10 cellular contexts compared by ENCODE assay signal in the genomic region with DNA sequence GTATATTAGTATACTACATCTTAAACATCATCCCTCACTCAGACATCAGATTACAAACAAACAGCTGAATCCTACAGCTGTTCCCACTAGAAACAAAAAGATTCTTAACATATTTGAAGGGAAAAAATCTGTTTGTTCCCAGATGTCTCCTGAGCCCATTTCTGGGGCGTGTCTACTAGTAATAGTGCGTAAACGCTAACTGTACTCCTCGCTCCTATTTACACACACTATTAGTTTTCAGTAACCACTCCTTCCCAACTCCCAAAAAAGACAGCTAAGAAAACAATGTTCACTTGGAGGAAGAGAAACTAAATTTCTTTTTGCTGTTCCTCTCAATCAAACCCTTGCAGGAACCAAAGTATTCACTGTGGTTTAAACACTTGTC.
DNase-seq lines count a peak whose midpoint lies in the region; ATAC-seq and TF ChIP-seq lines count a peak whose summit lies in the region.
"Had no signal": no experiment of that assay in that cellular context is flagged by ENCODE, and none has a peak within 500 bp of the region (broad histone marks: within the 10 kb centered on the region; RNA-seq: fewer than 3 reads in every experiment).

No MANE protein-coding gene starts in this region.

- H3K9me3 ChIP-seq in AG04450 (ENCODE audit: control insufficient read depth, insufficient read depth, low read length): no peaks in the 10 kb centered on the region
- H3K9me3 ChIP-seq in CD8-positive, alpha-beta T cell (ENCODE audit: low read length): no peaks in the 10 kb centered on the region
- peaks cover 0 to 7% of the 10 kb centered on the region in 2 donors for H3K9me3 ChIP-seq in ascending aorta

- intact Hi-C loops in CD8-positive, alpha-beta T cell (cut with DNase I, micrococcal nuclease): loop anchor here (2.0 to 5.0 kb wide), 5 partner anchors 46 to 236 kb away; no protein-coding TSS in a partner anchor
- intact Hi-C loops in ascending aorta (cut with DNase I): loop anchor here (5.0 kb wide), 2 partner anchors 39 to 81 kb away; no protein-coding TSS in a partner anchor

- H3K4me1 Mint-ChIP-seq in CD8-positive, alpha-beta T cell (ENCODE audit: low read depth): peaks cover 79% of the 10 kb centered on the region
- H3K4me1 Mint-ChIP-seq in naive B cell: peaks cover 63 to 82% (median 69%) of the 10 kb centered on the region in 3 donors

- H3K36me3 ChIP-seq in CD8-positive, alpha-beta T cell (ENCODE audit: insufficient read depth, low read length): no peaks in the 10 kb centered on the region
- no peaks in the 10 kb centered on the region for H3K36me3 ChIP-seq in ascending aorta

- no peaks in the 10 kb centered on the region for H3K27me3 Mint-ChIP-seq in CD8-positive, alpha-beta T cell (ENCODE audit: low read depth)
- no peaks in the 10 kb centered on the region for H3K27me3 Mint-ChIP-seq in naive B cell

- H3K36me3 Mint-ChIP-seq in CD8-positive, alpha-beta T cell: peaks cover 7% of the 10 kb centered on the region
- peaks cover 19 to 29% of the 10 kb centered on the region in 2 donors for H3K36me3 Mint-ChIP-seq in naive B cell

- H3K27ac Mint-ChIP-seq in CD8-positive, alpha-beta T cell: peak overlapping the region; percentile 94
- H3K27ac Mint-ChIP-seq in naive B cell: peak overlapping the region; percentile 82 to 96 (median 94)

- POLR2A ChIA-PET in AG04450 (lab: Yijun Ruan, JAX): interaction anchor here (1.0 to 1.7 kb wide), 6 partner anchors 16 to 201 kb away, joined by 3 to 16 read pairs (median 4); no protein-coding TSS in a partner anchor
- POLR2A ChIA-PET in CD8-positive, alpha-beta T cell (lab: Charles Lee): interaction anchor here (0.7 to 1.3 kb wide), 5 partner anchors 8 to 106 kb away, joined by 3 read pairs; no protein-coding TSS in a partner anchor

- H3K4me3 ChIP-seq in AG04450 (ENCODE audit: low read depth, low read length) (no peak overlapping the region), ascending aorta (peak overlapping the region; percentile 7 to 26)
- no peak overlapping the region for H3K4me3 ChIP-seq in CD8-positive, alpha-beta T cell (ENCODE audit: low read depth, low read length)

- H3K27me3 ChIP-seq in AG04450 (ENCODE audit: control insufficient read depth, insufficient read depth, low read length) (no peaks in the 10 kb centered on the region), ascending aorta (no peaks in the 10 kb centered on the region)
- H3K27me3 ChIP-seq in CD8-positive, alpha-beta T cell (ENCODE audit: insufficient read depth, low read length): no peaks in the 10 kb centered on the region

- no peak for ATAC-seq in CD8-positive, alpha-beta T cell
- peak in 1 of 2 donors; percentile 15 for ATAC-seq in naive B cell (ENCODE audit: low read depth in 2 of 2)
- no peak for ATAC-seq in HG02938 (IDR thresholded peaks at IDR 0.05; ENCODE audit: unreplicated experiment)

- H3K27ac ChIP-seq in AG04450 (ENCODE audit: low read depth, low read length) (no peak overlapping the region), ascending aorta (peak overlapping the region; percentile 74 to 80)
- peak overlapping the region; percentile 25 for H3K27ac ChIP-seq in CD8-positive, alpha-beta T cell (ENCODE audit: low read depth, low read length)

- peaks cover 64% of the 10 kb centered on the region for H3K4me1 ChIP-seq in CD8-positive, alpha-beta T cell (ENCODE audit: insufficient read depth, low read length)
- peaks cover 0 to 16% of the 10 kb centered on the region in 2 donors for H3K4me1 ChIP-seq in ascending aorta

- peak overlapping the region; percentile 70 for H3K4me3 Mint-ChIP-seq in CD8-positive, alpha-beta T cell
- peak overlapping the region; percentile 57 to 83 (median 74) for H3K4me3 Mint-ChIP-seq in naive B cell

- CTCF ChIA-PET in AG04450 (lab: Charles Lee): interaction anchor here (0.7 to 1.6 kb wide), 3 partner anchors 84 to 238 kb away, joined by 3 to 11 read pairs (median 3); a partner anchor contains a TSS
- CTCF ChIA-PET in CD8-positive, alpha-beta T cell (lab: Charles Lee): interaction anchor here (0.9 to 4.5 kb wide), 15 partner anchors 8 to 238 kb away, joined by 3 to 18 read pairs (median 4); no protein-coding TSS in a partner anchor

- TF ChIP-seq CTCF in AG04450 (IDR thresholded peaks at IDR 0.05; ENCODE audit: low read depth, low read length): no peak
- no peak for TF ChIP-seq CTCF in CD8-positive, alpha-beta T cell (IDR thresholded peaks at IDR 0.05)
- TF ChIP-seq CTCF in ascending aorta (IDR thresholded peaks at IDR 0.05): no peak

- peaks cover 2% of the 10 kb centered on the region for H3K9me3 Mint-ChIP-seq in CD8-positive, alpha-beta T cell
- peaks cover 0 to 2% (median 0%) of the 10 kb centered on the region in 7 donors for H3K9me3 Mint-ChIP-seq in naive B cell

- DNase-seq in AG04450 (ENCODE audit: low read depth, low spot score) (peak; percentile 24), ascending aorta (ENCODE audit: low spot score in 2 of 2) (no peak), naive B cell (no peak), DMS 273 treated with DMSO at 0.1 percent for 48 hours (lab: John Stamatoyannopoulos, UW) (no peak), NCI-H524 treated with DMSO at 0.1 percent for 48 hours (lab: John Stamatoyannopoulos, UW) (no peak), NCI-H748 treated with DMSO at 0.1 percent for 48 hours (lab: John Stamatoyannopoulos, UW) (no peak)
- DNase-seq in CD8-positive, alpha-beta T cell: no peak
- DNase-seq: NCI-H1694 treated with DMSO at 0.1 percent for 48 hours, OCI-M1 had no signal

Comparison
In these comparisons a context has a peak if more than half of its experiments do, and no peak if none do; other contexts are left out.
1. H3K4me3 ChIP-seq: peak in ascending aorta (2 of 2); none in AG04450 (single experiment) and CD8-positive, alpha-beta T cell (single experiment).